In genomic region chr19:18540200-18540599, GRCh38 we compare ENCODE assay signal across 5 cellular contexts. TPM values are rescaled to one million over a fixed set of nuclear protein-coding genes. Genes with fewer than 3 reads are reported as not detected.
DNase-seq lines count a peak whose midpoint lies in the region; ATAC-seq, FAIRE-seq and TF ChIP-seq lines count a peak whose summit lies in the region.
"Not testable (repeated sequence)": the region's sequence is repeated elsewhere in the genome, so short reads cannot be mapped to it uniquely, and the experiment has no call there.

No MANE protein-coding gene starts in this region.

- H2AFZ ChIP-seq in K562 (ENCODE audit: low read depth, low read length); osteoblast (ENCODE audit: low read length): not testable (repeated sequence)

- not testable (repeated sequence) for H3K4me2 ChIP-seq in K562 (ENCODE audit: insufficient read depth, low read length); osteoblast (ENCODE audit: insufficient read depth, low read length)

- H3K4me1 ChIP-seq in K562 (replicated peaks in 1 of 2; ENCODE audit: control insufficient read depth in 2 of 2, insufficient read depth in 2 of 2, low read length in 2 of 2) = peaks cover 17 to 37% of the 10 kb centered on the region in 2 experiments
- H3K4me1 ChIP-seq in osteoblast (ENCODE audit: insufficient read depth, low read length) = peaks cover 16% of the 10 kb centered on the region

- not testable (repeated sequence) for H3K9me3 ChIP-seq in K562 (replicated peaks; ENCODE audit: control insufficient read depth, insufficient read depth, low read depth, low read length); osteoblast (ENCODE audit: low read depth, low read length)

- CTCF ChIA-PET in RWPE1 (lab: Yijun Ruan, JAX); K562 (lab: Yijun Ruan, JAX; ENCODE audit: low intra/inter-chr PET ratio): not testable (repeated sequence)

- H4K20me1 ChIP-seq in K562 (replicated peaks; ENCODE audit: control insufficient read depth, insufficient read depth, low read length); osteoblast (ENCODE audit: insufficient read depth, low read length): not testable (repeated sequence)

- in situ Hi-C loops in K562 (cut with MboI) = not testable (repeated sequence)

- peak overlapping the region; percentile 20 for H3K27ac Mint-ChIP-seq in activated CD4-positive, alpha-beta T cell treated with anti-CD3 and anti-CD28 coated beads, Interleukin-2, amount 10 ng/mL, durations not matched to agents 24 days and 14 days
- peak overlapping the region in 1 of 2 donors; percentile 35 for H3K27ac Mint-ChIP-seq in natural killer cell treated with Interleukin-12 subunit alpha and Interleukin-12 subunit beta and Interleukin-15 and Interleukin-18, amount 100 ng/mL, for 72 hours

- H3K4me3 ChIP-seq in K562; osteoblast (ENCODE audit: insufficient read depth, low read length): not testable (repeated sequence)

- TF ChIP-seq EP300 in K562 (IDR thresholded peaks at IDR 0.05; ENCODE audit: low read length) = not testable (repeated sequence)

- not testable (repeated sequence) for H3K9me1 ChIP-seq in K562 (ENCODE audit: control insufficient read depth, insufficient read depth, low read length)

- BruUV-seq in K562 (replicated peaks; lab: Mats Ljungman, UMichigan) = not testable (repeated sequence)

- H3K79me2 ChIP-seq in K562 (ENCODE audit: control insufficient read depth, insufficient read depth, low read length) = peaks cover 21% of the 10 kb centered on the region
- H3K79me2 ChIP-seq in osteoblast (ENCODE audit: insufficient read depth, low read length) = peaks cover 19% of the 10 kb centered on the region

- peaks cover 21% of the 10 kb centered on the region for H3K4me1 Mint-ChIP-seq in activated CD4-positive, alpha-beta T cell treated with anti-CD3 and anti-CD28 coated beads, Interleukin-2, amount 10 ng/mL, durations not matched to agents 24 days and 14 days
- peaks cover 24 to 26% of the 10 kb centered on the region in 2 donors for H3K4me1 Mint-ChIP-seq in natural killer cell treated with Interleukin-12 subunit alpha and Interleukin-12 subunit beta and Interleukin-15 and Interleukin-18, amount 100 ng/mL, for 72 hours (ENCODE audit: low read depth in 2 of 2)

- peaks cover 61% of the 10 kb centered on the region for H3K36me3 ChIP-seq in K562 (ENCODE audit: control insufficient read depth, insufficient read depth, low read length)
- peaks cover 44% of the 10 kb centered on the region for H3K36me3 ChIP-seq in osteoblast (ENCODE audit: insufficient read depth, low read length)

- H3K27me3 Mint-ChIP-seq in activated CD4-positive, alpha-beta T cell treated with anti-CD3 and anti-CD28 coated beads, Interleukin-2, amount 10 ng/mL, durations not matched to agents 24 days and 14 days; natural killer cell treated with Interleukin-12 subunit alpha and Interleukin-12 subunit beta and Interleukin-15 and Interleukin-18, amount 100 ng/mL, for 72 hours: not testable (repeated sequence)

- ATAC-seq in K562; natural killer cell treated with Interleukin-12 subunit alpha and Interleukin-12 subunit beta and Interleukin-15 and Interleukin-18, amount 100 ng/mL, for 72 hours: not testable (repeated sequence)

- TF ChIP-seq POLR2A in K562 (conservative IDR thresholded peaks at IDR 0.05) = not testable (repeated sequence)

- POLR2A ChIA-PET in RWPE1 (lab: Yijun Ruan, JAX; ENCODE audit: low non-redundant PET) = not testable (repeated sequence)
- POLR2A ChIA-PET in K562 (lab: Yijun Ruan, JAX) = interaction anchor here (0.5 kb wide), 1 partner anchor 271 kb away, joined by 3 read pairs; no protein-coding TSS in a partner anchor

- H3K9ac ChIP-seq in K562 (ENCODE audit: insufficient read depth in 1 of 2, low read depth in 2 of 2, low read length in 2 of 2) = not testable (repeated sequence)

- WGBS in K562 (ENCODE audit: insufficient coverage, low coverage, missing lambda C conversion rate) = 91% methylated on average over 1 of the region's 1 CpG

- H3K9me3 Mint-ChIP-seq in activated CD4-positive, alpha-beta T cell treated with anti-CD3 and anti-CD28 coated beads, Interleukin-2, amount 10 ng/mL, durations not matched to agents 24 days and 14 days; natural killer cell treated with Interleukin-12 subunit alpha and Interleukin-12 subunit beta and Interleukin-15 and Interleukin-18, amount 100 ng/mL, for 72 hours: not testable (repeated sequence)

- intact Hi-C loops in activated CD4-positive, alpha-beta T cell treated with anti-CD3 and anti-CD28 coated beads, Interleukin-2, amount 10 ng/mL, durations not matched to agents 24 days and 14 days (cut with micrococcal nuclease) = not testable (repeated sequence)
- intact Hi-C loops in K562 (cut with micrococcal nuclease) = loop anchor here (5.0 kb wide), 1 partner anchor 137 kb away; no protein-coding TSS in a partner anchor

- not testable (repeated sequence) for DNase-seq in RWPE1 (ENCODE audit: low spot score); activated CD4-positive, alpha-beta T cell treated with anti-CD3 and anti-CD28 coated beads, Interleukin-2, amount 10 ng/mL, durations not matched to agents 24 days and 14 days; K562 (ENCODE audit: extremely low read depth in 1 of 4, low spot score in 3 of 4)
- DNase-seq in natural killer cell treated with Interleukin-12 subunit alpha and Interleukin-12 subunit beta and Interleukin-15 and Interleukin-18, amount 100 ng/mL, for 72 hours (ENCODE audit: low spot score) = peak; percentile 16
- peak; percentile 72 for DNase-seq in osteoblast (ENCODE audit: insufficient read length, low spot score, missing footprints)

- H3K27ac ChIP-seq in RWPE1 = 0 out of 2 replicates have a peak overlapping the region, but pooled peaks have one; percentile 15
- not testable (repeated sequence) for H3K27ac ChIP-seq in K562 (ENCODE audit: extremely low read depth, low read depth, low read length); osteoblast (ENCODE audit: low read depth, low read length)

- TF ChIP-seq RAD21 in K562 (CRISPR knock-in tag; conservative IDR thresholded peaks at IDR 0.05 in 1 of 2, IDR thresholded peaks at IDR 0.05 in 1 of 2) = not testable (repeated sequence)

- H3K36me3 Mint-ChIP-seq in activated CD4-positive, alpha-beta T cell treated with anti-CD3 and anti-CD28 coated beads, Interleukin-2, amount 10 ng/mL, durations not matched to agents 24 days and 14 days (ENCODE audit: low read depth) = peaks cover 29% of the 10 kb centered on the region
- H3K36me3 Mint-ChIP-seq in natural killer cell treated with Interleukin-12 subunit alpha and Interleukin-12 subunit beta and Interleukin-15 and Interleukin-18, amount 100 ng/mL, for 72 hours = not testable (repeated sequence)

- TF ChIP-seq CTCF in RWPE1 (conservative IDR thresholded peaks at IDR 0.05; ENCODE audit: low read depth); K562 (IDR thresholded peaks at IDR 0.05 in 2 of 3, conservative IDR thresholded peaks at IDR 0.05 in 1 of 3; ENCODE audit: insufficient read depth in 2 of 3, low read depth in 1 of 3, low read length in 3 of 3); osteoblast (IDR thresholded peaks at IDR 0.05; ENCODE audit: extremely low read depth, low read depth, low read length): not testable (repeated sequence)

- FAIRE-seq in K562 (lab: Jason Lieb, UNC) = not testable (repeated sequence)

- not testable (repeated sequence) for H3K4me3 Mint-ChIP-seq in activated CD4-positive, alpha-beta T cell treated with anti-CD3 and anti-CD28 coated beads, Interleukin-2, amount 10 ng/mL, durations not matched to agents 24 days and 14 days; natural killer cell treated with Interleukin-12 subunit alpha and Interleukin-12 subunit beta and Interleukin-15 and Interleukin-18, amount 100 ng/mL, for 72 hours

- not testable (repeated sequence) for H3K27me3 ChIP-seq in K562 (ENCODE audit: control insufficient read depth in 2 of 2, insufficient read depth in 2 of 2, low read length in 2 of 2); osteoblast (ENCODE audit: insufficient read depth, low read length)

RNA-seq across cellular contexts. Expression of gene FKBP8, which starts 3.2 kb away (rescaled TPM):
- 170 and 173 TPM in 2 replicates for total RNA-seq in activated CD4-positive, alpha-beta T cell treated with anti-CD3 and anti-CD28 coated beads, Interleukin-2, amount 10 ng/mL, durations not matched to agents 24 days and 14 days
- total RNA-seq in K562 (2011; cell fraction: chromatin; rRNA removed; ENCODE audit: low replicate concordance) = 26.1 and 86.1 TPM in 2 replicates
- 93.6 and 114 TPM in 2 replicates for total RNA-seq in K562 (2011; cell fraction: nucleolus; rRNA removed)
- 59.8 and 63.9 TPM in 2 replicates for total RNA-seq in K562 (2011; cell fraction: nucleoplasm; rRNA removed)
- total RNA-seq in K562 (2014; rRNA removed) (234 and 260 TPM in 2 replicates), K562 (2014; rRNA removed; fragmentation: Illumina TruSeq; extraction: Trizol) (16.0 and 21.8 TPM in 2 replicates), K562 (2015; rRNA removed; fragmentation: Illumina TruSeq; extraction: Trizol) (104 and 106 TPM in 2 replicates), K562 (2021) (228 and 236 TPM in 2 replicates), osteoblast (253 and 288 TPM in 2 replicates)
- polyA plus RNA-seq in K562 (2011; rRNA removed) (116 and 176 TPM in 2 replicates), K562 (2014; fragmentation: Illumina TruSeq; extraction: Trizol) (62.5 and 201 TPM in 2 replicates), K562 (2014; fragmentation: Nextera tagmentation; extraction: Ambion mirVana) (1 to 10 TPM in 1 of 2 experiments, under 1 TPM in 1; 0.46 to 1.0 TPM), K562 (2014; rRNA removed) (168 and 203 TPM in 2 replicates)
- polyA plus RNA-seq in K562 (2011; cell fraction: cytosol; rRNA removed) = 199 and 396 TPM in 2 replicates
- polyA plus RNA-seq in K562 (2011; cell fraction: nucleus; rRNA removed) = 128 and 178 TPM in 2 replicates
- polyA plus RNA-seq in K562 (2012) = 173 and 302 TPM in 2 replicates
- 28.0 and 49.7 TPM in 2 replicates for polyA minus RNA-seq in K562 (2011; rRNA and poly(A)+ RNA removed)
- 138 and 159 TPM in 2 replicates for polyA minus RNA-seq in K562 (2011; cell fraction: cytosol; rRNA and poly(A)+ RNA removed)
- 35.5 and 49.0 TPM in 2 replicates for polyA minus RNA-seq in K562 (2011; cell fraction: nucleus; rRNA and poly(A)+ RNA removed)
- total RNA-seq in natural killer cell treated with Interleukin-12 subunit alpha and Interleukin-12 subunit beta and Interleukin-15 and Interleukin-18, amount 100 ng/mL, for 72 hours = 100 to 1,000 TPM; 199 to 208 TPM

RNA-seq across cellular contexts. Expression of gene KXD1, which starts 17.5 kb away (rescaled TPM):
- 124 and 134 TPM in 2 replicates for total RNA-seq in activated CD4-positive, alpha-beta T cell treated with anti-CD3 and anti-CD28 coated beads, Interleukin-2, amount 10 ng/mL, durations not matched to agents 24 days and 14 days
- 91.9 and 173 TPM in 2 replicates for total RNA-seq in K562 (2011; cell fraction: chromatin; rRNA removed; ENCODE audit: low replicate concordance)
- 110 and 120 TPM in 2 replicates for total RNA-seq in K562 (2011; cell fraction: nucleolus; rRNA removed)
- total RNA-seq in K562 (2011; cell fraction: nucleoplasm; rRNA removed) = 109 and 127 TPM in 2 replicates
- 133 and 147 TPM in 2 replicates for total RNA-seq in K562 (2014; rRNA removed)
- 48.7 and 66.2 TPM in 2 replicates for total RNA-seq in K562 (2014; rRNA removed; fragmentation: Illumina TruSeq; extraction: Trizol)
- total RNA-seq in K562 (2015; rRNA removed; fragmentation: Illumina TruSeq; extraction: Trizol) = 80.5 and 83.3 TPM in 2 replicates
- 114 and 118 TPM in 2 replicates for total RNA-seq in K562 (2021)
- polyA plus RNA-seq in K562 (2011; rRNA removed) = 159 and 217 TPM in 2 replicates
- 242 and 309 TPM in 2 replicates for polyA plus RNA-seq in K562 (2011; cell fraction: cytosol; rRNA removed)
- 149 and 198 TPM in 2 replicates for polyA plus RNA-seq in K562 (2011; cell fraction: nucleus; rRNA removed)
- polyA plus RNA-seq in K562 (2012) = 146 and 182 TPM in 2 replicates
- 191 and 210 TPM in 2 replicates for polyA plus RNA-seq in K562 (2014; fragmentation: Illumina TruSeq; extraction: Trizol)
- 10 to 100 TPM; 21.9 to 41.3 TPM for polyA plus RNA-seq in K562 (2014; fragmentation: Nextera tagmentation; extraction: Ambion mirVana)
- 153 and 177 TPM in 2 replicates for polyA plus RNA-seq in K562 (2014; rRNA removed)
- polyA minus RNA-seq in K562 (2011; rRNA and poly(A)+ RNA removed) = 64.2 and 93.8 TPM in 2 replicates
- 88.9 and 91.1 TPM in 2 replicates for polyA minus RNA-seq in K562 (2011; cell fraction: cytosol; rRNA and poly(A)+ RNA removed)
- 27.5 and 34.8 TPM in 2 replicates for polyA minus RNA-seq in K562 (2011; cell fraction: nucleus; rRNA and poly(A)+ RNA removed)
- 100 to 1,000 TPM; 105 to 144 TPM for total RNA-seq in natural killer cell treated with Interleukin-12 subunit alpha and Interleukin-12 subunit beta and Interleukin-15 and Interleukin-18, amount 100 ng/mL, for 72 hours
- total RNA-seq in osteoblast = 92.8 and 104 TPM in 2 replicates

RNA-seq across cellular contexts. Expression of gene ELL, which starts 18.3 kb away (rescaled TPM):
- total RNA-seq in activated CD4-positive, alpha-beta T cell treated with anti-CD3 and anti-CD28 coated beads, Interleukin-2, amount 10 ng/mL, durations not matched to agents 24 days and 14 days = 25.5 and 27.8 TPM in 2 replicates
- total RNA-seq in K562 (2011; cell fraction: chromatin; rRNA removed; ENCODE audit: low replicate concordance) = 26.9 and 68.3 TPM in 2 replicates
- total RNA-seq in K562 (2011; cell fraction: nucleolus; rRNA removed) = 36.6 and 44.4 TPM in 2 replicates
- 26.0 and 26.8 TPM in 2 replicates for total RNA-seq in K562 (2011; cell fraction: nucleoplasm; rRNA removed)
- total RNA-seq in K562 (2014; rRNA removed) = 12.9 and 16.3 TPM in 2 replicates
- total RNA-seq in K562 (2014; rRNA removed; fragmentation: Illumina TruSeq; extraction: Trizol) = 2.8 and 3.2 TPM in 2 replicates
- 5.4 and 6.0 TPM in 2 replicates for total RNA-seq in K562 (2015; rRNA removed; fragmentation: Illumina TruSeq; extraction: Trizol)
- total RNA-seq in K562 (2021) = 22.1 and 22.5 TPM in 2 replicates
- 4.0 and 9.2 TPM in 2 replicates for polyA plus RNA-seq in K562 (2011; rRNA removed)
- polyA plus RNA-seq in K562 (2011; cell fraction: cytosol; rRNA removed) = 4.9 and 11.1 TPM in 2 replicates
- 14.6 and 22.8 TPM in 2 replicates for polyA plus RNA-seq in K562 (2011; cell fraction: nucleus; rRNA removed)
- polyA plus RNA-seq in K562 (2012) = 12.3 and 14.0 TPM in 2 replicates
- polyA plus RNA-seq in K562 (2014; fragmentation: Illumina TruSeq; extraction: Trizol) = 4.1 and 9.6 TPM in 2 replicates
- polyA plus RNA-seq in K562 (2014; fragmentation: Nextera tagmentation; extraction: Ambion mirVana) = under 1 TPM; 0.24 to 0.45 TPM
- polyA plus RNA-seq in K562 (2014; rRNA removed) = 9.0 and 13.2 TPM in 2 replicates
- polyA minus RNA-seq in K562 (2011; rRNA and poly(A)+ RNA removed) = 2.8 and 4.1 TPM in 2 replicates
- polyA minus RNA-seq in K562 (2011; cell fraction: cytosol; rRNA and poly(A)+ RNA removed) = 7.6 and 14.9 TPM in 2 replicates
- 7.0 and 10.7 TPM in 2 replicates for polyA minus RNA-seq in K562 (2011; cell fraction: nucleus; rRNA and poly(A)+ RNA removed)
- total RNA-seq in natural killer cell treated with Interleukin-12 subunit alpha and Interleukin-12 subunit beta and Interleukin-15 and Interleukin-18, amount 100 ng/mL, for 72 hours = 10 to 100 TPM; 52.3 to 75.2 TPM
- 17.1 and 18.5 TPM in 2 replicates for total RNA-seq in osteoblast

RNA-seq across cellular contexts. Expression of gene UBA52, which starts 31.5 kb away (rescaled TPM):
- total RNA-seq in activated CD4-positive, alpha-beta T cell treated with anti-CD3 and anti-CD28 coated beads, Interleukin-2, amount 10 ng/mL, durations not matched to agents 24 days and 14 days = 1,581 and 1,604 TPM in 2 replicates
- 157 and 351 TPM in 2 replicates for total RNA-seq in K562 (2011; cell fraction: chromatin; rRNA removed; ENCODE audit: low replicate concordance)
- 427 and 474 TPM in 2 replicates for total RNA-seq in K562 (2011; cell fraction: nucleolus; rRNA removed)
- 616 and 1,019 TPM in 2 replicates for total RNA-seq in K562 (2011; cell fraction: nucleoplasm; rRNA removed)
- total RNA-seq in K562 (2014; rRNA removed) = 1,110 and 1,524 TPM in 2 replicates
- 1,512 and 1,662 TPM in 2 replicates for total RNA-seq in K562 (2014; rRNA removed; fragmentation: Illumina TruSeq; extraction: Trizol)
- 1,433 and 1,470 TPM in 2 replicates for total RNA-seq in K562 (2015; rRNA removed; fragmentation: Illumina TruSeq; extraction: Trizol)
- 2,028 and 2,215 TPM in 2 replicates for total RNA-seq in K562 (2021)
- 1,733 and 2,197 TPM in 2 replicates for polyA plus RNA-seq in K562 (2011; rRNA removed)
- 4,493 and 4,718 TPM in 2 replicates for polyA plus RNA-seq in K562 (2011; cell fraction: cytosol; rRNA removed)
- 1,163 and 1,235 TPM in 2 replicates for polyA plus RNA-seq in K562 (2011; cell fraction: nucleus; rRNA removed)
- 2,878 and 4,513 TPM in 2 replicates for polyA plus RNA-seq in K562 (2012)
- polyA plus RNA-seq in K562 (2014; fragmentation: Illumina TruSeq; extraction: Trizol) = 2,671 and 2,751 TPM in 2 replicates
- polyA plus RNA-seq in K562 (2014; fragmentation: Nextera tagmentation; extraction: Ambion mirVana) = 1,000 to 10,000 TPM; 2,213 to 2,563 TPM
- 1,690 and 2,247 TPM in 2 replicates for polyA plus RNA-seq in K562 (2014; rRNA removed)
- polyA minus RNA-seq in K562 (2011; rRNA and poly(A)+ RNA removed) = 1,555 and 1,880 TPM in 2 replicates
- 757 and 815 TPM in 2 replicates for polyA minus RNA-seq in K562 (2011; cell fraction: cytosol; rRNA and poly(A)+ RNA removed)
- 165 and 281 TPM in 2 replicates for polyA minus RNA-seq in K562 (2011; cell fraction: nucleus; rRNA and poly(A)+ RNA removed)
- 1,000 to 10,000 TPM; 1,148 to 1,390 TPM for total RNA-seq in natural killer cell treated with Interleukin-12 subunit alpha and Interleukin-12 subunit beta and Interleukin-15 and Interleukin-18, amount 100 ng/mL, for 72 hours
- 554 and 556 TPM in 2 replicates for total RNA-seq in osteoblast

RNA-seq across cellular contexts. Expression of gene REX1BD, which starts 48.4 kb away (rescaled TPM):
- total RNA-seq in activated CD4-positive, alpha-beta T cell treated with anti-CD3 and anti-CD28 coated beads, Interleukin-2, amount 10 ng/mL, durations not matched to agents 24 days and 14 days = 130 and 138 TPM in 2 replicates
- 18.7 and 60.0 TPM in 2 replicates for total RNA-seq in K562 (2011; cell fraction: chromatin; rRNA removed; ENCODE audit: low replicate concordance)
- 56.3 and 62.2 TPM in 2 replicates for total RNA-seq in K562 (2011; cell fraction: nucleolus; rRNA removed)
- 43.5 and 57.0 TPM in 2 replicates for total RNA-seq in K562 (2011; cell fraction: nucleoplasm; rRNA removed)
- total RNA-seq in K562 (2014; rRNA removed) (118 and 136 TPM in 2 replicates), K562 (2014; rRNA removed; fragmentation: Illumina TruSeq; extraction: Trizol) (4.8 and 7.2 TPM in 2 replicates), K562 (2015; rRNA removed; fragmentation: Illumina TruSeq; extraction: Trizol) (17.4 and 17.7 TPM in 2 replicates), K562 (2021) (78.5 and 87.0 TPM in 2 replicates), osteoblast (27.7 and 29.7 TPM in 2 replicates)
- polyA plus RNA-seq in K562 (2011; rRNA removed) (13.8 and 19.2 TPM in 2 replicates), K562 (2014; fragmentation: Illumina TruSeq; extraction: Trizol) (5.7 and 8.4 TPM in 2 replicates), K562 (2014; fragmentation: Nextera tagmentation; extraction: Ambion mirVana) (1 to 10 TPM; 1.9 to 4.7 TPM), K562 (2014; rRNA removed) (102 and 115 TPM in 2 replicates)
- polyA plus RNA-seq in K562 (2011; cell fraction: cytosol; rRNA removed) = 34.7 and 78.2 TPM in 2 replicates
- polyA plus RNA-seq in K562 (2011; cell fraction: nucleus; rRNA removed) = 180 and 217 TPM in 2 replicates
- polyA plus RNA-seq in K562 (2012) = 58.6 and 65.4 TPM in 2 replicates
- 1.2 and 1.4 TPM in 2 replicates for polyA minus RNA-seq in K562 (2011; rRNA and poly(A)+ RNA removed)
- 11.4 and 17.5 TPM in 2 replicates for polyA minus RNA-seq in K562 (2011; cell fraction: cytosol; rRNA and poly(A)+ RNA removed)
- 9.3 and 9.8 TPM in 2 replicates for polyA minus RNA-seq in K562 (2011; cell fraction: nucleus; rRNA and poly(A)+ RNA removed)
- 100 to 1,000 TPM in 1 of 2 donors, 10 to 100 TPM in 1; 81.5 to 104 TPM for total RNA-seq in natural killer cell treated with Interleukin-12 subunit alpha and Interleukin-12 subunit beta and Interleukin-15 and Interleukin-18, amount 100 ng/mL, for 72 hours
